In the genomic region with DNA sequence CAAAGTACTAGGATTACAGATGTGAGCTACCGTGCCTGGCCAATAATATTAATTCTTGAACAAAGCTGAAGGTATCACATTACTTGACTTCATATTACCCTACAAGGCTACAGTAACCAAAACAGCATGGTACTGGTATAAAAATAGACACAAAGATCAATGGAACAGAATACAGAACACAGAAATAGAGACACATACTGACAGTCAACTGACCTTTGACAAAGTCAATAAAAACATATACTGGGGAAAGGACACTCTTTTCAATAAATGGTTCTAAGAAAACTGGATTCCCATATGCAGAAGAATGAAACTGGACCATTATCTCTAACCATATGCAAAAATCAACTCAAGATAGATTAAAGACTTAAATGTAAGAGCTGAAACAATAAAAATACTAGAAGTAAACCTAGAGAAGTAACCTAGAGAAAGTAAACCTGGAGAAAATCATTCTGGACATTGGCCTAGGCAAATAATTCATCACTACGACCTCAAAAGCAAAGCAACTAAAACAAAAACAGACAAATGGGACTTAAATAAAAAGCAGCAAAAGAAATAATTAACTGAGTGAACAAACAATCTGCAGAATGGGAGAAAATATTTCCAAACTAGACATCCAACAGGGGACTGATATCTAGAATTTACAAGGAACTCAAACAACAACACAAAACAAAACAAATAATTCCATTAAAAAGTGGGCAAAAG, we compare ENCODE assay signal across 17 cellular contexts.
DNase-seq lines count a peak whose midpoint lies in the region; ATAC-seq, FAIRE-seq and TF ChIP-seq lines count a peak whose summit lies in the region.
"Had no signal": no experiment of that assay in that cellular context is flagged by ENCODE, and none has a peak within 500 bp of the region (broad histone marks: within the 10 kb centered on the region; RNA-seq: fewer than 3 reads in every experiment).

No MANE protein-coding gene starts in this region.

- H3K4me2 ChIP-seq in astrocyte (ENCODE audit: low read length): no peak overlapping the region

- peaks cover 2% of the 10 kb centered on the region for H3K36me3 Mint-ChIP-seq in astrocyte (ENCODE audit: low read depth, unreplicated experiment)
- peaks cover 4 to 42% (median 24%) of the 10 kb centered on the region in 5 donors for H3K36me3 Mint-ChIP-seq in naive thymus-derived CD4-positive, alpha-beta T cell

- H3K4me1 Mint-ChIP-seq in astrocyte (ENCODE audit: low read depth, unreplicated experiment): peaks cover 4% of the 10 kb centered on the region
- H3K4me1 Mint-ChIP-seq in naive thymus-derived CD4-positive, alpha-beta T cell: peaks cover 0 to 21% (median 0%) of the 10 kb centered on the region in 7 donors
- H3K4me1 Mint-ChIP-seq: H9 had no signal

- H3K27ac ChIP-seq in astrocyte (ENCODE audit: low read depth, low read length): no peak overlapping the region
- H3K27ac ChIP-seq in naive thymus-derived CD4-positive, alpha-beta T cell (ENCODE audit: low read depth, low read length): no peak overlapping the region
- H3K27ac ChIP-seq: C4-2B had no signal

- no peaks in the 10 kb centered on the region for H3K9me3 ChIP-seq in astrocyte (ENCODE audit: insufficient read depth, low read depth, low read length)
- no peaks in the 10 kb centered on the region for H3K9me3 ChIP-seq in naive thymus-derived CD4-positive, alpha-beta T cell (ENCODE audit: control insufficient read depth in 2 of 3, low read length in 3 of 3)
- H3K9me3 ChIP-seq: Caco-2 had no signal

- FAIRE-seq in GM12891 (lab: Jason Lieb, UNC) (peak; percentile 26), astrocyte (lab: Jason Lieb, UNC) (peak; percentile 37)
- FAIRE-seq: A204.1, G401.6, H1, HTR-8/SVneo had no signal

- TF ChIP-seq POLR2A in GM12891 (IDR thresholded peaks at IDR 0.05; ENCODE audit: low read depth, low read length): no peak

- no peaks in the 10 kb centered on the region for H3K4me1 ChIP-seq in astrocyte (ENCODE audit: insufficient read depth, low read length)
- H3K4me1 ChIP-seq in naive thymus-derived CD4-positive, alpha-beta T cell (ENCODE audit: control insufficient read depth in 2 of 2, insufficient read depth in 2 of 2, low read length in 2 of 2): no peaks in the 10 kb centered on the region
- H3K4me1 ChIP-seq: Caco-2 had no signal

- CTCF ChIA-PET in naive thymus-derived CD4-positive, alpha-beta T cell (lab: Charles Lee): no interaction called here

- ATAC-seq in left lobe of liver (peak; percentile 52), GM19452 (IDR thresholded peaks at IDR 0.05; ENCODE audit: unreplicated experiment) (no peak)
- no peak for ATAC-seq in naive thymus-derived CD4-positive, alpha-beta T cell

- H3K9me3 Mint-ChIP-seq in astrocyte (ENCODE audit: unreplicated experiment): no peaks in the 10 kb centered on the region
- peaks cover 0 to 2% (median 0%) of the 10 kb centered on the region in 11 donors for H3K9me3 Mint-ChIP-seq in naive thymus-derived CD4-positive, alpha-beta T cell
- H3K9me3 Mint-ChIP-seq: CD4-positive, alpha-beta T cell; IgD-negative memory B cell had no signal

- no peak overlapping the region for H3K9ac ChIP-seq in astrocyte (ENCODE audit: low read length)

- no peak overlapping the region for H2AFZ ChIP-seq in astrocyte (ENCODE audit: low read depth, low read length)

- no peaks in the 10 kb centered on the region for H4K20me1 ChIP-seq in astrocyte (ENCODE audit: insufficient read depth, low read length)

- intact Hi-C loops in naive thymus-derived CD4-positive, alpha-beta T cell (cut with micrococcal nuclease): no loop called here

- no peaks in the 10 kb centered on the region for H3K27me3 Mint-ChIP-seq in astrocyte (ENCODE audit: low read depth, unreplicated experiment)
- H3K27me3 Mint-ChIP-seq in naive thymus-derived CD4-positive, alpha-beta T cell: no peaks in the 10 kb centered on the region
- H3K27me3 Mint-ChIP-seq: CD4-positive, alpha-beta T cell; IgD-negative memory B cell had no signal

- POLR2A ChIA-PET in naive thymus-derived CD4-positive, alpha-beta T cell (lab: Charles Lee): no interaction called here

- H3K4me3 Mint-ChIP-seq in astrocyte (ENCODE audit: unreplicated experiment): no peak overlapping the region
- no peak overlapping the region for H3K4me3 Mint-ChIP-seq in naive thymus-derived CD4-positive, alpha-beta T cell
- H3K4me3 Mint-ChIP-seq: CD4-positive, alpha-beta T cell; H9; IgD-negative memory B cell had no signal

- no peak overlapping the region for H3K4me3 ChIP-seq in astrocyte (ENCODE audit: insufficient read depth, low read depth, low read length)
- H3K4me3 ChIP-seq in naive thymus-derived CD4-positive, alpha-beta T cell (ENCODE audit: low read length): no peak overlapping the region

- DNase-seq in GM12891 (ENCODE audit: insufficient read length, low spot score) (no peak), astrocyte (ENCODE audit: low read depth) (no peak), left lobe of liver (ENCODE audit: low spot score) (no peak), dedifferentiated amniotic fluid mesenchymal stem cell (ENCODE audit: extremely low spot score) (no peak)
- DNase-seq in naive thymus-derived CD4-positive, alpha-beta T cell: no peak
- DNase-seq: AML-193; Caco-2; CD4-positive, alpha-beta T cell; H9; KBM-7 had no signal

- TF ChIP-seq CTCF in astrocyte (IDR thresholded peaks at IDR 0.05; ENCODE audit: insufficient read depth, low read depth, low read length): no peak

- no peaks in the 10 kb centered on the region for H3K27me3 ChIP-seq in astrocyte (ENCODE audit: insufficient read depth, low read length)
- H3K27me3 ChIP-seq in naive thymus-derived CD4-positive, alpha-beta T cell (ENCODE audit: control insufficient read depth in 2 of 2, insufficient read depth in 2 of 2, low read length in 2 of 2): no peaks in the 10 kb centered on the region

- no peak overlapping the region for H3K27ac Mint-ChIP-seq in astrocyte (ENCODE audit: unreplicated experiment)
- H3K27ac Mint-ChIP-seq in naive thymus-derived CD4-positive, alpha-beta T cell: peak overlapping the region in 1 of 9 donors; percentile 39
- H3K27ac Mint-ChIP-seq: CD4-positive, alpha-beta T cell; H9 had no signal

- no peaks in the 10 kb centered on the region for H3K79me2 ChIP-seq in astrocyte (ENCODE audit: insufficient read depth, low read length)

- H3K36me3 ChIP-seq in astrocyte (ENCODE audit: insufficient read depth, low read length): no peaks in the 10 kb centered on the region
- no peaks in the 10 kb centered on the region for H3K36me3 ChIP-seq in naive thymus-derived CD4-positive, alpha-beta T cell (ENCODE audit: control insufficient read depth in 2 of 3, insufficient read depth in 3 of 3, low read length in 3 of 3)

TF ChIP-seq in GM12891, 5 proteins besides CTCF, POLR2A, EP300 and RAD21:
- TF ChIP-seq POLR2AphosphoS5 (IDR thresholded peaks at IDR 0.05; ENCODE audit: low read depth, low read length) (no peak), POU2F2 (IDR thresholded peaks at IDR 0.05; ENCODE audit: low read depth, low read length) (no peak), SPI1 (IDR thresholded peaks at IDR 0.05; ENCODE audit: low read depth, low read length) (no peak), PAX5 (IDR thresholded peaks at IDR 0.05; ENCODE audit: insufficient read depth, low read length, severe bottlenecking) (no peak), TAF1 (IDR thresholded peaks at IDR 0.05; ENCODE audit: low read depth, low read length) (no peak)
